In genomic region chr6:148501178-148501590, GRCh38 we compare ENCODE assay signal across 11 cellular contexts.
A peak's percentile ranks its signal among the peaks of the same experiment; 100 is the strongest.
DNase-seq lines count a peak whose midpoint lies in the region; ATAC-seq, FAIRE-seq and TF ChIP-seq lines count a peak whose summit lies in the region.
"Had no signal": no experiment of that assay in that cellular context is flagged by ENCODE, and none has a peak within 500 bp of the region (broad histone marks: within the 10 kb centered on the region; RNA-seq: fewer than 3 reads in every experiment).

No MANE protein-coding gene starts in this region.

- in situ Hi-C loops in astrocyte of the cerebellum (cut with HindIII; ENCODE audit: low sequenced_read_pairs), result no loop called here

- intact Hi-C loops in right cardiac atrium (cut with DNase I), result no loop called here

- H3K23me2 ChIP-seq in H9 (ENCODE audit: insufficient read length, low read depth, low read length, poor library complexity, severe bottlenecking), result no peaks in the 10 kb centered on the region

- no peak overlapping the region for H3K4me3 ChIP-seq in astrocyte of the cerebellum (ENCODE audit: low read depth, low read length)
- no peak overlapping the region for H3K4me3 ChIP-seq in right cardiac atrium (ENCODE audit: low read length)
- no peak overlapping the region for H3K4me3 ChIP-seq in small intestine (ENCODE audit: low read depth in 1 of 2, low read length in 2 of 2)
- H3K4me3 ChIP-seq: prostate gland had no signal

- no peaks in the 10 kb centered on the region for H3K79me1 ChIP-seq in H9 (ENCODE audit: insufficient read depth, low read depth, low read length, poor library complexity, severe bottlenecking)

- no peak overlapping the region for H4K5ac ChIP-seq in H9 (ENCODE audit: insufficient read length, low read depth, low read length)

- H3K9me3 ChIP-seq in right cardiac atrium (ENCODE audit: control insufficient read depth, low read length) (no peaks in the 10 kb centered on the region), small intestine (ENCODE audit: control insufficient read depth, low read depth) (no peaks in the 10 kb centered on the region), H9 (ENCODE audit: control insufficient read depth, low read depth, low read length) (no peaks in the 10 kb centered on the region)
- H3K9me3 ChIP-seq: prostate gland had no signal

- no peak overlapping the region for H4K8ac ChIP-seq in H9 (replicated peaks; ENCODE audit: insufficient read length, low read depth, low read length)

- FAIRE-seq in H54 (lab: Jason Lieb, UNC), result peak; percentile 86
- FAIRE-seq in small intestine (lab: Jason Lieb, UNC), result no peak

- peak; percentile 30 for DNase-seq in H54 (ENCODE audit: insufficient read length, low spot score)
- peak; percentile 63 for DNase-seq in astrocyte of the cerebellum (ENCODE audit: low read depth)
- peak in 1 of 3 donors; percentile 63 for DNase-seq in right cardiac atrium
- peak; percentile 25 for DNase-seq in small intestine
- DNase-seq in effector CD4-positive, alpha-beta T cell, result no peak
- DNase-seq in activated CD4-positive, CD25-positive, alpha-beta regulatory T cell (lab: John Stamatoyannopoulos, UW), result no peak
- no peak for DNase-seq in H9
- DNase-seq: erythroblast, OCI-M1 had no signal

- no peak overlapping the region for H3T11ph ChIP-seq in H9 (ENCODE audit: low read length)

- H3K27me3 ChIP-seq in right cardiac atrium (ENCODE audit: control insufficient read depth, insufficient read depth), result no peaks in the 10 kb centered on the region
- H3K27me3 ChIP-seq in small intestine (ENCODE audit: control insufficient read depth in 2 of 2, insufficient read depth in 2 of 2, low read length in 2 of 2), result no peaks in the 10 kb centered on the region
- H3K27me3 ChIP-seq in H9 (ENCODE audit: insufficient read depth, low read length), result no peaks in the 10 kb centered on the region

- WGBS in right cardiac atrium, result 52% methylated on average over 5 of the region's 5 CpGs
- 63 to 75% (median 73%) methylated on average over 5 of the region's 5 CpGs for WGBS in small intestine, 3 donors
- WGBS in H9 (ENCODE audit: extremely low coverage, insufficient read length, low lambda C conversion rate), result no CpG with 5 or more reads among the region's 5 CpGs

- TF ChIP-seq CTCF in astrocyte of the cerebellum (IDR thresholded peaks at IDR 0.05; ENCODE audit: low read depth, low read length, missing control alignments) (no peak), H9 (conservative IDR thresholded peaks at IDR 0.05) (no peak)

- H3K27ac ChIP-seq in right cardiac atrium (ENCODE audit: low read length) (peak overlapping the region; percentile 96), small intestine (ENCODE audit: low read depth in 1 of 2, low read length in 1 of 2) (peak overlapping the region in 1 of 2 donors; percentile 82), H9 (ENCODE audit: insufficient read length, low read depth, low read length) (no peak overlapping the region)
- H3K27ac ChIP-seq: prostate gland had no signal

- no peak overlapping the region for H2BK120ac ChIP-seq in H9 (ENCODE audit: low read depth, low read length, poor library complexity, severe bottlenecking)

- H3K4ac ChIP-seq in H9 (ENCODE audit: low read depth, low read length), result no peak overlapping the region

- H3K9ac ChIP-seq in H9 (ENCODE audit: extremely low read depth, insufficient read length, low read length), result no peak overlapping the region

- no peak for TF ChIP-seq POLR2A in H54 (IDR thresholded peaks at IDR 0.05; ENCODE audit: low read depth, low read length)

- no peak overlapping the region for H2BK5ac ChIP-seq in H9 (ENCODE audit: insufficient read length, low read length)

- H3K14ac ChIP-seq in H9 (ENCODE audit: insufficient read depth, low read length), result no peak overlapping the region

- H2BK20ac ChIP-seq in H9 (ENCODE audit: low read depth, low read length, poor library complexity, severe bottlenecking), result no peak overlapping the region

- no peak overlapping the region for H2BK12ac ChIP-seq in H9 (ENCODE audit: insufficient read length, low read depth, low read length)

- no peak overlapping the region for H3K23ac ChIP-seq in H9 (ENCODE audit: insufficient read length, low read depth, low read length)

- no peaks in the 10 kb centered on the region for H4K20me1 ChIP-seq in H9 (ENCODE audit: control insufficient read depth, insufficient read depth, insufficient read length)

- ATAC-seq in right cardiac atrium (peak; percentile 83 to 86), HG03378 (IDR thresholded peaks at IDR 0.05; ENCODE audit: unreplicated experiment) (no peak)

- no peak overlapping the region for H3K56ac ChIP-seq in H9 (ENCODE audit: insufficient read length, low read depth, low read length)

- H3K4me1 Mint-ChIP-seq in H9, result no peaks in the 10 kb centered on the region; a peak in 1 of 4 replicates

- H3K36me3 ChIP-seq in small intestine (ENCODE audit: control insufficient read depth in 2 of 2, insufficient read depth in 2 of 2, low read length in 2 of 2), result no peaks in the 10 kb centered on the region
- H3K36me3 ChIP-seq: prostate gland had no signal

- no peak overlapping the region for H3K4me2 ChIP-seq in H9 (ENCODE audit: insufficient read depth, insufficient read length, low read length)

- H3K27ac Mint-ChIP-seq in H9, result peak overlapping the region in 1 of 3 experiments; percentile 85; a peak in 1 of 7 replicates

- H3K36me3 Mint-ChIP-seq in H9 (ENCODE audit: insufficient read depth in 1 of 3, low read depth in 3 of 3), result peaks cover 0 to 4% (median 2%) of the 10 kb centered on the region in 3 experiments; a peak in 4 of 7 replicates

- no peak overlapping the region for H3K18ac ChIP-seq in H9 (ENCODE audit: insufficient read length, low read depth, low read length)

- no peaks in the 10 kb centered on the region for H3K27me3 Mint-ChIP-seq in H9 (ENCODE audit: low read depth)

- H3K4me1 ChIP-seq in right cardiac atrium (ENCODE audit: control insufficient read depth, insufficient read depth, low read length) (peaks cover 4% of the 10 kb centered on the region), small intestine (ENCODE audit: control insufficient read depth in 2 of 2, insufficient read depth in 1 of 2, low read depth in 1 of 2, low read length in 1 of 2) (peaks cover 0 to 3% of the 10 kb centered on the region in 2 donors), H9 (ENCODE audit: insufficient read depth, low read length) (no peaks in the 10 kb centered on the region)
- H3K4me1 ChIP-seq: prostate gland had no signal

- no peak overlapping the region for H2AFZ ChIP-seq in H9 (ENCODE audit: low read length)

- H3K4me3 Mint-ChIP-seq in H9, result no peak overlapping the region

- no peaks in the 10 kb centered on the region for H3K9me3 Mint-ChIP-seq in H9

- no peak overlapping the region for H2AK5ac ChIP-seq in H9 (ENCODE audit: insufficient read length, low read length)

- H4K91ac ChIP-seq in H9 (ENCODE audit: insufficient read length, low read depth, low read length), result no peak overlapping the region

- H2BK15ac ChIP-seq in H9 (ENCODE audit: low read depth, low read length), result no peak overlapping the region

- H3K79me2 ChIP-seq in H9 (ENCODE audit: insufficient read depth, low read length), result no peaks in the 10 kb centered on the region

Comparison
In these comparisons a context has a peak if more than half of its experiments do, and no peak if none do; other contexts are left out.
1. DNase-seq: peak in H54 (single experiment), astrocyte of the cerebellum (single experiment) and small intestine (single experiment); none in effector CD4-positive, alpha-beta T cell (single experiment), activated CD4-positive, CD25-positive, alpha-beta regulatory T cell (0 of 4) and H9 (single experiment).